Comparison of ENCODE assay signal across 1 cellular context in the genomic region with DNA sequence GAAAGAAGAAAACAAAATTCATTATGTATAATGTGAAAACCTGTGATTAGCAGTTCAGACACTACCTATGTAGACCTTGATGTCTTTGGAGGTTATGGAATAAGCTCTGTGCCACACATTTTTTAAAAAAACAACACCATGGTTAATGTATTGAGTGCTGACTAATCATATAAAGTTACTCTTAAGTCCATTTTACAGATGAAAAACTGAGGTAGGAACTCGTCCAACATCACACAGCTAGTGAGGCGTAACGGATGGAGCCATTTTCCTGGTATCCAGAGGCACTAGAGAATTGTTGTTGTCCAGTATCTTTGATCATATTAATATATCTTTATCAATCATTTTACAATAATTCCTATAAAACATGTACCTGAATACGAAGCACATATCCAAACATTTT.
TF ChIP-seq lines count a peak whose summit lies in the region.

No MANE protein-coding gene starts in this region.

TF ChIP-seq in K562, 482 proteins besides CTCF, POLR2A, EP300 and RAD21 (continued from another document):
- TF ChIP-seq, protein P1, sequence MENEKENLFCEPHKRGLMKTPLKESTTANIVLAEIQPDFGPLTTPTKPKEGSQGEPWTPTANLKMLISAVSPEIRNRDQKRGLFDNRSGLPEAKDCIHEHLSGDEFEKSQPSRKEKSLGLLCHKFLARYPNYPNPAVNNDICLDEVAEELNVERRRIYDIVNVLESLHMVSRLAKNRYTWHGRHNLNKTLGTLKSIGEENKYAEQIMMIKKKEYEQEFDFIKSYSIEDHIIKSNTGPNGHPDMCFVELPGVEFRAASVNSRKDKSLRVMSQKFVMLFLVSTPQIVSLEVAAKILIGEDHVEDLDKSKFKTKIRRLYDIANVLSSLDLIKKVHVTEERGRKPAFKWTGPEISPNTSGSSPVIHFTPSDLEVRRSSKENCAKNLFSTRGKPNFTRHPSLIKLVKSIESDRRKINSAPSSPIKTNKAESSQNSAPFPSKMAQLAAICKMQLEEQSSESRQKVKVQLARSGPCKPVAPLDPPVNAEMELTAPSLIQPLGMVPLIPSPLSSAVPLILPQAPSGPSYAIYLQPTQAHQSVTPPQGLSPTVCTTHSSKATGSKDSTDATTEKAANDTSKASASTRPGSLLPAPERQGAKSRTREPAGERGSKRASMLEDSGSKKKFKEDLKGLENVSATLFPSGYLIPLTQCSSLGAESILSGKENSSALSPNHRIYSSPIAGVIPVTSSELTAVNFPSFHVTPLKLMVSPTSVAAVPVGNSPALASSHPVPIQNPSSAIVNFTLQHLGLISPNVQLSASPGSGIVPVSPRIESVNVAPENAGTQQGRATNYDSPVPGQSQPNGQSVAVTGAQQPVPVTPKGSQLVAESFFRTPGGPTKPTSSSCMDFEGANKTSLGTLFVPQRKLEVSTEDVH (IDR thresholded peaks at IDR 0.05; ENCODE audit: low read depth, partially characterized antibody), result no peak
- TF ChIP-seq CEBPB (tag; IDR thresholded peaks at IDR 0.05), result no peak
- no peak for TF ChIP-seq ADNP (tag; IDR thresholded peaks at IDR 0.05)
- TF ChIP-seq, protein P2, sequence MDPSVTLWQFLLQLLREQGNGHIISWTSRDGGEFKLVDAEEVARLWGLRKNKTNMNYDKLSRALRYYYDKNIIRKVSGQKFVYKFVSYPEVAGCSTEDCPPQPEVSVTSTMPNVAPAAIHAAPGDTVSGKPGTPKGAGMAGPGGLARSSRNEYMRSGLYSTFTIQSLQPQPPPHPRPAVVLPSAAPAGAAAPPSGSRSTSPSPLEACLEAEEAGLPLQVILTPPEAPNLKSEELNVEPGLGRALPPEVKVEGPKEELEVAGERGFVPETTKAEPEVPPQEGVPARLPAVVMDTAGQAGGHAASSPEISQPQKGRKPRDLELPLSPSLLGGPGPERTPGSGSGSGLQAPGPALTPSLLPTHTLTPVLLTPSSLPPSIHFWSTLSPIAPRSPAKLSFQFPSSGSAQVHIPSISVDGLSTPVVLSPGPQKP (CRISPR knock-in tag; IDR thresholded peaks at IDR 0.05), result no peak
- TF ChIP-seq ZNF717 (CRISPR knock-in tag; IDR thresholded peaks at IDR 0.05), result no peak
